In the genomic region with DNA sequence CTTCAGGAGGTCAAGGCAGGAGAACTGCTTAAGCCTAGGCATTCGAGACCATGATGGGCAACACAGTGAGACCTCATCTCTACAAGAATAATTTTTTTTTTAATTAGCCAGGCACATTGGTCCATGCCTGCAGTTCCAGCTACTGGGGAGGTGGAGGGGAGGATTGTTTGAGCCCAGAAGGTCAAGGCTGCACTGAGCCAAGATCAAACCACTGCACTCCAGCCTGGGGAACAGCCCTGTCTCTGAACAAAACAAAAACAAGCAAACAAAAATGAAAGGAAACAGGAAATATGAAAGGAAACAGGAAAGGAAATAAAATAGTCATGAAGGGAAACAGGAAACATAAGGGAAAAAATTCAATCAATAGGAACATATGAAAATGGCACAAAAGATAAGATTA, we compare ENCODE assay signal across 18 cellular contexts.
DNase-seq lines count a peak whose midpoint lies in the region; ATAC-seq, FAIRE-seq and TF ChIP-seq lines count a peak whose summit lies in the region.
"Had no signal": no experiment of that assay in that cellular context is flagged by ENCODE, and none has a peak within 500 bp of the region (broad histone marks: within the 10 kb centered on the region; RNA-seq: fewer than 3 reads in every experiment).

No MANE protein-coding gene starts in this region.

- ATAC-seq in HepG2 (peak; percentile 46), HG02610 (IDR thresholded peaks at IDR 0.05; ENCODE audit: unreplicated experiment) (no peak)
- no peak for ATAC-seq in naive thymus-derived CD8-positive, alpha-beta T cell

- H3K79me2 ChIP-seq in PC-9 (ENCODE audit: low read depth) (peaks cover 42% of the 10 kb centered on the region), HepG2 (ENCODE audit: insufficient read depth, low read length) (peaks cover 26% of the 10 kb centered on the region)

- H3K36me3 ChIP-seq in PC-9 (ENCODE audit: low read depth) (0 out of 2 replicates have a peak, but pooled peaks cover 9% of the 10 kb centered on the region), HepG2 (replicated peaks in 1 of 2; ENCODE audit: control insufficient read depth in 1 of 2, insufficient read depth in 2 of 2, low read length in 2 of 2) (no peaks in the 10 kb centered on the region)
- H3K36me3 ChIP-seq: HAP-1 had no signal

- H3K4me1 Mint-ChIP-seq in endothelial cell (ENCODE audit: unreplicated experiment), result no peaks in the 10 kb centered on the region
- no peaks in the 10 kb centered on the region for H3K4me1 Mint-ChIP-seq in naive thymus-derived CD8-positive, alpha-beta T cell
- H3K4me1 Mint-ChIP-seq: CD4-positive, alpha-beta memory T cell had no signal

- TF ChIP-seq CTCF in PC-9 (conservative IDR thresholded peaks at IDR 0.05), result no peak
- TF ChIP-seq CTCF in endothelial cell (IDR thresholded peaks at IDR 0.05; ENCODE audit: unreplicated experiment), result no peak
- TF ChIP-seq CTCF in HepG2 (CRISPR knock-in tag; IDR thresholded peaks at IDR 0.05), result no peak

- H2AFZ ChIP-seq in PC-9 (no peak overlapping the region), HepG2 (ENCODE audit: low read length) (no peak overlapping the region)

- H3K4me3 ChIP-seq in PC-9 (no peak overlapping the region), HepG2 (replicated peaks in 1 of 3; ENCODE audit: insufficient read depth in 1 of 3, low read depth in 2 of 3, low read length in 3 of 3) (peak overlapping the region in 1 of 3 experiments; percentile 23; a peak in 1 of 6 replicates)
- H3K4me3 ChIP-seq: HAP-1 had no signal

- H3K9ac ChIP-seq in HepG2 (ENCODE audit: insufficient read depth, low read depth, low read length), result no peak overlapping the region

- H3K27ac Mint-ChIP-seq in endothelial cell (ENCODE audit: unreplicated experiment), result peak overlapping the region; percentile 22
- no peak overlapping the region for H3K27ac Mint-ChIP-seq in naive thymus-derived CD8-positive, alpha-beta T cell
- H3K27ac Mint-ChIP-seq: CD4-positive, alpha-beta memory T cell; HFFc6 had no signal

- no peaks in the 10 kb centered on the region for H3K9me2 ChIP-seq in PC-9 (ENCODE audit: insufficient read depth)

- H3K4me1 ChIP-seq in PC-9 (replicated peaks; ENCODE audit: insufficient read depth) (peaks cover 83% of the 10 kb centered on the region), HepG2 (ENCODE audit: insufficient read depth, low read length) (peaks cover 78% of the 10 kb centered on the region)
- H3K4me1 ChIP-seq: HAP-1 had no signal

- CTCF ChIA-PET in PC-9 (lab: Charles Lee), result no interaction called here
- CTCF ChIA-PET in HepG2 (lab: Yijun Ruan, JAX; ENCODE audit: low intra/inter-chr PET ratio, low total read pairs), result no interaction called here

- no peak overlapping the region for H3K4me3 Mint-ChIP-seq in endothelial cell (ENCODE audit: unreplicated experiment)
- no peak overlapping the region for H3K4me3 Mint-ChIP-seq in naive thymus-derived CD8-positive, alpha-beta T cell
- H3K4me3 Mint-ChIP-seq: CD4-positive, alpha-beta memory T cell; HFFc6 had no signal

- H4K20me1 ChIP-seq in PC-9 (ENCODE audit: insufficient read depth), result no peaks in the 10 kb centered on the region
- H4K20me1 ChIP-seq in HepG2 (ENCODE audit: insufficient read depth, low read length), result no peaks in the 10 kb centered on the region

- H3K36me3 Mint-ChIP-seq in endothelial cell (ENCODE audit: low read depth, unreplicated experiment), result no peaks in the 10 kb centered on the region
- H3K36me3 Mint-ChIP-seq in naive thymus-derived CD8-positive, alpha-beta T cell, result peaks cover 0 to 30% (median 21%) of the 10 kb centered on the region in 3 donors

- peaks cover 42% of the 10 kb centered on the region for H3K9me3 ChIP-seq in PC-9 (ENCODE audit: insufficient read depth, low read depth)
- peaks cover 16% of the 10 kb centered on the region for H3K9me3 ChIP-seq in HepG2 (ENCODE audit: low read length)
- H3K9me3 ChIP-seq: HAP-1 had no signal

- H3K27me3 ChIP-seq in PC-9 (ENCODE audit: insufficient read depth, low read depth) (no peaks in the 10 kb centered on the region), HepG2 (ENCODE audit: control insufficient read depth in 1 of 2, insufficient read depth in 2 of 2, low read length in 2 of 2) (no peaks in the 10 kb centered on the region)

- TF ChIP-seq EP300 in HepG2 (IDR thresholded peaks at IDR 0.05; ENCODE audit: low read depth in 2 of 2, low read length in 2 of 2), result peak in 1 of 2 experiments; percentile 85; a peak in 2 of 4 replicates
- TF ChIP-seq EP300 in HepG2 (CRISPR knock-in tag; IDR thresholded peaks at IDR 0.05; ENCODE audit: borderline replicate concordance), result no peak; the same call in 1 of the 2 replicates

- DNase-seq in PC-9 (no peak), endothelial cell (ENCODE audit: low spot score) (no peak), HepG2 (ENCODE audit: low spot score) (peak; percentile 66), T1000 (lab: John Stamatoyannopoulos, UW) (no peak)
- no peak for DNase-seq in naive thymus-derived CD8-positive, alpha-beta T cell
- DNase-seq: C1 segment of cervical spinal cord; Calu3; CD4-positive, alpha-beta memory T cell; COR-L47; DMS53; DMS79 treated with DMSO at 0.1 percent for 48 hours; GF-D8; GOT3; HFFc6 had no signal

- H3K27ac ChIP-seq in PC-9 (0 out of 2 replicates have a peak overlapping the region, but pooled peaks have one; percentile 58), HepG2 (ENCODE audit: extremely low read length, insufficient read depth, low read length) (peak overlapping the region; percentile 66)

- no peaks in the 10 kb centered on the region for H3K27me3 Mint-ChIP-seq in endothelial cell (ENCODE audit: unreplicated experiment)
- no peaks in the 10 kb centered on the region for H3K27me3 Mint-ChIP-seq in naive thymus-derived CD8-positive, alpha-beta T cell

- BruUV-seq in PC-9 (replicated peaks; lab: Mats Ljungman, UMichigan), result no TSS peak
- BruUV-seq in HepG2 (replicated peaks; lab: Mats Ljungman, UMichigan), result no TSS peak

- FAIRE-seq in HepG2 (lab: Jason Lieb, UNC), result peak; percentile 97
- FAIRE-seq: GM12891, H54 had no signal

- POLR2A ChIA-PET in PC-9 (lab: Charles Lee; ENCODE audit: unreplicated experiment) (no interaction called here), HepG2 (lab: Yijun Ruan, JAX) (interaction anchor here (1.4 to 1.5 kb wide), 2 partner anchors 20 to 22 kb away, joined by 3 to 4 read pairs; no protein-coding TSS in a partner anchor)
- POLR2A ChIA-PET in naive thymus-derived CD8-positive, alpha-beta T cell (lab: Charles Lee), result no interaction called here

- H3K4me2 ChIP-seq in PC-9, result peak overlapping the region; percentile 54
- H3K4me2 ChIP-seq in HepG2 (ENCODE audit: low read depth, low read length), result peak overlapping the region; percentile 53

- TF ChIP-seq RAD21 in HepG2 (CRISPR knock-in tag; IDR thresholded peaks at IDR 0.05), result no peak

- no peak for TF ChIP-seq POLR2A in HepG2 (IDR thresholded peaks at IDR 0.05; ENCODE audit: insufficient read depth in 1 of 2, low read depth in 2 of 2, low read length in 2 of 2)

- 48% methylated on average over 1 of the region's 1 CpG for WGBS in HepG2 (ENCODE audit: low lambda C conversion rate)

- H3K9me3 Mint-ChIP-seq in endothelial cell (ENCODE audit: unreplicated experiment), result peaks cover 9% of the 10 kb centered on the region
- H3K9me3 Mint-ChIP-seq in naive thymus-derived CD8-positive, alpha-beta T cell, result peaks cover 10 to 49% (median 28%) of the 10 kb centered on the region in 9 donors

- in situ Hi-C loops in HepG2 (cut with HindIII; ENCODE audit: extremely low pct_ligation_motif_present, low pct_unique_long_range_greater_than_20kb), result no loop called here

- intact Hi-C loops in PC-9 (cut with micrococcal nuclease; ENCODE audit: unreplicated experiment), result no loop called here
- intact Hi-C loops in HepG2 (cut with micrococcal nuclease; ENCODE audit: unreplicated experiment), result loop anchor here (5.0 kb wide), 1 partner anchor 883 kb away; no protein-coding TSS in a partner anchor

- peaks cover 62% of the 10 kb centered on the region for H3F3A ChIP-seq in PC-9 (ENCODE audit: insufficient read depth, low read depth)

TF ChIP-seq in HepG2, 621 proteins besides CTCF, POLR2A, EP300 and RAD21 (continues in another document):
- no peak for TF ChIP-seq SMAD9 (CRISPR knock-in tag; IDR thresholded peaks at IDR 0.05)
- 0 out of 2 replicates have a peak, but pooled peaks have one; percentile 62 for TF ChIP-seq ARNT2 (CRISPR knock-in tag; IDR thresholded peaks at IDR 0.05; ENCODE audit: low read depth)
- TF ChIP-seq RCOR2 (CRISPR knock-in tag; IDR thresholded peaks at IDR 0.05), result peak; percentile 78
- peak; percentile 81; the same call in 1 of the 2 replicates for TF ChIP-seq ETV5 (CRISPR knock-in tag; IDR thresholded peaks at IDR 0.05; ENCODE audit: borderline replicate concordance)
- peak; percentile 95 for TF ChIP-seq RARA (CRISPR knock-in tag; IDR thresholded peaks at IDR 0.05)
- peak; percentile 47; the same call in 1 of the 2 replicates for TF ChIP-seq ZMYM3 (CRISPR knock-in tag; IDR thresholded peaks at IDR 0.05)
- TF ChIP-seq, protein P1, sequence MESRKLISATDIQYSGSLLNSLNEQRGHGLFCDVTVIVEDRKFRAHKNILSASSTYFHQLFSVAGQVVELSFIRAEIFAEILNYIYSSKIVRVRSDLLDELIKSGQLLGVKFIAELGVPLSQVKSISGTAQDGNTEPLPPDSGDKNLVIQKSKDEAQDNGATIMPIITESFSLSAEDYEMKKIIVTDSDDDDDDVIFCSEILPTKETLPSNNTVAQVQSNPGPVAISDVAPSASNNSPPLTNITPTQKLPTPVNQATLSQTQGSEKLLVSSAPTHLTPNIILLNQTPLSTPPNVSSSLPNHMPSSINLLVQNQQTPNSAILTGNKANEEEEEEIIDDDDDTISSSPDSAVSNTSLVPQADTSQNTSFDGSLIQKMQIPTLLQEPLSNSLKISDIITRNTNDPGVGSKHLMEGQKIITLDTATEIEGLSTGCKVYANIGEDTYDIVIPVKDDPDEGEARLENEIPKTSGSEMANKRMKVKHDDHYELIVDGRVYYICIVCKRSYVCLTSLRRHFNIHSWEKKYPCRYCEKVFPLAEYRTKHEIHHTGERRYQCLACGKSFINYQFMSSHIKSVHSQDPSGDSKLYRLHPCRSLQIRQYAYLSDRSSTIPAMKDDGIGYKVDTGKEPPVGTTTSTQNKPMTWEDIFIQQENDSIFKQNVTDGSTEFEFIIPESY (CRISPR knock-in tag; IDR thresholded peaks at IDR 0.05), result no peak
- no peak for TF ChIP-seq LCORL (IDR thresholded peaks at IDR 0.05)
- peak; percentile 53; the same call in 1 of the 2 replicates for TF ChIP-seq LCORL (CRISPR knock-in tag; IDR thresholded peaks at IDR 0.05)
- peak; percentile 38 for TF ChIP-seq ZNF781 (CRISPR knock-in tag; IDR thresholded peaks at IDR 0.05; ENCODE audit: borderline replicate concordance, not compliant biosample characterization)
- TF ChIP-seq MAZ (IDR thresholded peaks at IDR 0.05; ENCODE audit: borderline replicate concordance, low read depth, low read length), result no peak
- no peak for TF ChIP-seq MAZ (CRISPR knock-in tag; IDR thresholded peaks at IDR 0.05; ENCODE audit: low read depth)
- TF ChIP-seq ZNF260 (CRISPR knock-in tag; IDR thresholded peaks at IDR 0.05; ENCODE audit: borderline replicate concordance, low read depth), result no peak
- TF ChIP-seq GABPB1 (CRISPR knock-in tag; IDR thresholded peaks at IDR 0.05), result 0 out of 2 replicates have a peak, but pooled peaks have one; percentile 23
- TF ChIP-seq ZNF263 (CRISPR knock-in tag; IDR thresholded peaks at IDR 0.05), result no peak
- TF ChIP-seq SUZ12 (IDR thresholded peaks at IDR 0.05; ENCODE audit: low read depth, low read length), result no peak
